ENCODE assay signal across 8 cellular contexts in the genomic region with DNA sequence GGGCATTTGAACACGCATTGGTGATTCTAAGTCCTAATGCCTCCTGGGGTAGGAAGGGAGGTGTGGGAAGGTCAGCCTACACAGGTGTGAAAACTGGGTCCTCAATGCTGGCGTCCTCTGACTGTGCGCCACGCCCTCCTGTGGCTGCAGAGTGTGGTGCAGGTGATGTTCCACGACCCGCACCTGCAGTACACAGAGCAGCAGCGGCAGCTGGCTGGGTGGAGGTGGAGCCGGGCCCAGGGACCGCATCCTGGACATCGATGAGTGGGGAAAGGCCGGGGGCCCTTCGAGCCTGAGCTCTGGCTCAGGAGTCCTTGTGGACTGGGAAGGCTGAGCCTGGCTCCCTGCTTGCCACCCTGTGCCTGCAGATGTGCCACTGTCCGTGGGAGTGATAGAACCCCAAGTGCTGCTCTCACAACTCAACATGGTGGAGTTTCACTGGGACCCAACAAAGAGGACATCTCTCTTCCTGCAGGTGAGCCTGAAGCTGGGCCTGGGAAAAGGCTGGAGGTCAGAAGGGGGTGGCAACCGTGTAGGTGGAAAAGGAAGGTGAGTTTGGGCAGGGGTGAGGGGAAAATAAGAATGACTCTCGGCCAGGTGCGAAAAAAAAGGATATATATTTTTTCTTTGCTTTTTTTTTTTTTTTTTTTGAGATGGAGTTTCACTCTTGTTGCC. TPM values are rescaled to one million over a fixed set of nuclear protein-coding genes. Genes with fewer than 3 reads are reported as not detected.
DNase-seq lines count a peak whose midpoint lies in the region; ATAC-seq and TF ChIP-seq lines count a peak whose summit lies in the region.

No MANE protein-coding gene starts in this region.

- peak; percentile 58 for TF ChIP-seq CTCF in HFF-Myc (IDR thresholded peaks at IDR 0.05; ENCODE audit: low read depth, low read length, missing control alignments)
- peak; percentile 39 for TF ChIP-seq CTCF in RWPE2 (IDR thresholded peaks at IDR 0.05; ENCODE audit: poor library complexity, severe bottlenecking)
- peak; percentile 62 for TF ChIP-seq CTCF in left ventricle myocardium inferior (IDR thresholded peaks at IDR 0.05; ENCODE audit: borderline replicate concordance)
- peak in 2 of 4 experiments; percentile 21 to 29 for TF ChIP-seq CTCF in uterus (IDR thresholded peaks at IDR 0.05)

- H3K4me3 ChIP-seq in HFF-Myc (replicated peaks; ENCODE audit: low read depth, low read length) (no peak overlapping the region), RWPE2 (ENCODE audit: severe bottlenecking) (no peak overlapping the region), left ventricle myocardium inferior (no peak overlapping the region), uterus (no peak overlapping the region)

- H3K4me1 ChIP-seq in RWPE2 (ENCODE audit: insufficient read depth, poor library complexity, severe bottlenecking) (peaks cover 11% of the 10 kb centered on the region), left ventricle myocardium inferior (peaks cover 19% of the 10 kb centered on the region), uterus (no peaks in the 10 kb centered on the region)

- DNase-seq in AG08396 (ENCODE audit: low spot score) (peak; percentile 28), HFF-Myc (ENCODE audit: extremely low read depth, low read depth) (no peak), RWPE2 (ENCODE audit: low spot score) (no peak), left ventricle myocardium inferior (no peak), uterus (no peak), HCEC 1CT (no peak)
- peak; percentile 19 to 56 (median 34) for DNase-seq in activated naive CD4-positive, alpha-beta T cell (lab: John Stamatoyannopoulos, UW)
- DNase-seq in stimulated activated CD4-positive, alpha-beta T cell treated with anti-CD3 and anti-CD28 coated beads, Interleukin-15, amount 100 ng/mL, for 1 hour (ENCODE audit: low read depth in 1 of 2, low spot score in 1 of 2): peak; percentile 45 to 53

- ATAC-seq in RWPE2 (ENCODE audit: low read depth): no peak

- intact Hi-C loops in left ventricle myocardium inferior (cut with micrococcal nuclease) (loop anchor here (10.0 kb wide), 1 partner anchor 75 kb away; a partner anchor contains a TSS), uterus (cut with DNase I; ENCODE audit: low total_unique reads) (loop anchor here (10.0 kb wide), 1 partner anchor 255 kb away; no protein-coding TSS in a partner anchor)

- H3K9me3 ChIP-seq in RWPE2 (ENCODE audit: severe bottlenecking) (no peaks in the 10 kb centered on the region), left ventricle myocardium inferior (replicated peaks) (no peaks in the 10 kb centered on the region), uterus (no peaks in the 10 kb centered on the region)

- H3K27ac ChIP-seq in RWPE2 (ENCODE audit: poor library complexity, severe bottlenecking): no peak overlapping the region
- no peak overlapping the region for H3K27ac ChIP-seq in left ventricle myocardium inferior (replicated peaks)
- H3K27ac ChIP-seq in uterus: no peak overlapping the region

- no peaks in the 10 kb centered on the region for H3K27me3 ChIP-seq in RWPE2 (ENCODE audit: insufficient read depth, poor library complexity, severe bottlenecking)
- H3K27me3 ChIP-seq in left ventricle myocardium inferior (ENCODE audit: low read depth): peaks cover 46% of the 10 kb centered on the region
- no peaks in the 10 kb centered on the region for H3K27me3 ChIP-seq in uterus

- TF ChIP-seq POLR2A in uterus (IDR thresholded peaks at IDR 0.05): no peak

- H3K36me3 ChIP-seq in RWPE2 (ENCODE audit: low read depth) (no peaks in the 10 kb centered on the region), left ventricle myocardium inferior (no peaks in the 10 kb centered on the region), uterus (no peaks in the 10 kb centered on the region)

RNA-seq across cellular contexts. Expression of a gene that starts 14.0 kb away (rescaled TPM):
- total RNA-seq in left ventricle myocardium inferior: 0.36 TPM
- total RNA-seq in uterus: 10 to 100 TPM in 1 of 4 donors, 1 to 10 TPM in 2, under 1 TPM in 1; 0.59 to 14.4 (median 1.1) TPM

RNA-seq across cellular contexts. Expression of a gene that starts 39.7 kb away (rescaled TPM):
- total RNA-seq in left ventricle myocardium inferior (944 TPM), uterus (1,000 to 10,000 TPM; 1,469 to 5,936 (median 3,528) TPM)

RNA-seq across cellular contexts. Expression of a gene that starts 42.3 kb away (rescaled TPM):
- total RNA-seq in left ventricle myocardium inferior (3.7 TPM), uterus (10 to 100 TPM in 2 of 4 donors, 1 to 10 TPM in 2; 5.6 to 23.3 (median 8.4) TPM)

Comparison
In these comparisons a context has a peak if more than half of its experiments do, and no peak if none do; other contexts are left out.
1. DNase-seq: peak in AG08396 (single experiment), activated naive CD4-positive, alpha-beta T cell (4 of 4) and stimulated activated CD4-positive, alpha-beta T cell treated with anti-CD3 and anti-CD28 coated beads, Interleukin-15, amount 100 ng/mL, for 1 hour (2 of 2); none in HFF-Myc (single experiment), RWPE2 (single experiment), left ventricle myocardium inferior (single experiment), uterus (0 of 2) and HCEC 1CT (single experiment).